ENCODE assay signal across 8 cellular contexts in the genomic region with DNA sequence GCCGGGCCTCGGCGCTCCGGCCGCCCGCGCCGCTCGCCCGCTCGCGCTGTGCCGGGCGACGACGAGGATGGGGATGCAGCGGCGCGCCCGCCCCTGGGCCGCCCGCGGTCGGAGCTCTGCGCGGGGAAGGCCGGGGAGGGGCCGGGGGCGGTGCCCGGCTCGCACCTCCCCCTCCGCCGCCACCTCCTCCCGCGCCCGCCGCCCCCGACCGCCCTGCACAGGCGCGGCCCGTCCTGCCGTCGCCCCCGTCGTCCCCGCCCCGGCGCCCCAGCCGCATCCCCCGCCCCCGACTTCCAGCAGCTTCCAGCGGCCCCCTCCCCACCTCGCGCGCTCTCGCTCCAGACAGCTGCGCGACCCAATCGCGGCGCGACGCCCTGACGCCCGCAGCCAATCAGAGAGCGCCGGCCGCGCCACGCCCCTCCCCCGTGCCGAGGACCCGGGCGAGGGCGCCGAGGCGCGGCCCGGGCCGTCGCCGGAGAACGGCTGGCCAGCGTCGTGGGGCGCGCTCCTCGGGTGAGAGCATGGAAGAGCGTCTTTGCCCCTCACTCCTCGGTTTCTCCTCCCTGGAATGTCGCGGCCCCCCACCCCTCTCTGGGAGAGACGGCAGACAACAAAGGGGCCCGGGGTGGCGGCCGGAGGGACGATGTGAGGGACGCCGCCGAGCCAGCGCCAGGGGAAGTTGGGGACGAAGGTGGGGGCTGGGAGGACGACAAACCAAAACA. TPM values are rescaled to one million over a fixed set of nuclear protein-coding genes. Genes with fewer than 3 reads are reported as not detected.
A peak's percentile ranks its signal among the peaks of the same experiment; 100 is the strongest.
DNase-seq lines count a peak whose midpoint lies in the region; ATAC-seq and TF ChIP-seq lines count a peak whose summit lies in the region.

A gene with protein sequence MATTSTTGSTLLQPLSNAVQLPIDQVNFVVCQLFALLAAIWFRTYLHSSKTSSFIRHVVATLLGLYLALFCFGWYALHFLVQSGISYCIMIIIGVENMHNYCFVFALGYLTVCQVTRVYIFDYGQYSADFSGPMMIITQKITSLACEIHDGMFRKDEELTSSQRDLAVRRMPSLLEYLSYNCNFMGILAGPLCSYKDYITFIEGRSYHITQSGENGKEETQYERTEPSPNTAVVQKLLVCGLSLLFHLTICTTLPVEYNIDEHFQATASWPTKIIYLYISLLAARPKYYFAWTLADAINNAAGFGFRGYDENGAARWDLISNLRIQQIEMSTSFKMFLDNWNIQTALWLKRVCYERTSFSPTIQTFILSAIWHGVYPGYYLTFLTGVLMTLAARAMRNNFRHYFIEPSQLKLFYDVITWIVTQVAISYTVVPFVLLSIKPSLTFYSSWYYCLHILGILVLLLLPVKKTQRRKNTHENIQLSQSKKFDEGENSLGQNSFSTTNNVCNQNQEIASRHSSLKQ (minus strand): TSS at position 69 of the 722 bp plus-strand sequence. CDS start 70 bp downstream, outside the sequence.

- TF ChIP-seq CTCF in GM12864 (IDR thresholded peaks at IDR 0.05; ENCODE audit: low read depth, low read length, missing control alignments), result no peak
- no peak for TF ChIP-seq CTCF in right atrium auricular region (IDR thresholded peaks at IDR 0.05)
- no peak for TF ChIP-seq CTCF in psoas muscle (IDR thresholded peaks at IDR 0.05)

- intact Hi-C loops in psoas muscle (cut with DNase I), result no loop called here

- H3K36me3 ChIP-seq in right atrium auricular region, result no peaks in the 10 kb centered on the region
- H3K36me3 ChIP-seq in psoas muscle (ENCODE audit: insufficient read depth in 1 of 2, low read depth in 1 of 2), result no peaks in the 10 kb centered on the region
- H3K36me3 ChIP-seq in urinary bladder (ENCODE audit: insufficient read depth), result no peaks in the 10 kb centered on the region

- WGBS in psoas muscle, 3 donors, result 0 to 1% (median 1%) methylated on average over 40 to 104 of the region's 104 CpGs
- WGBS in urinary bladder, result 1% methylated on average over 86 of the region's 104 CpGs

- H3K27me3 ChIP-seq in right atrium auricular region (no peaks in the 10 kb centered on the region), psoas muscle (ENCODE audit: insufficient read depth in 3 of 3, low read length in 2 of 3) (no peaks in the 10 kb centered on the region)

- H3K4me3 ChIP-seq in GM12864 (ENCODE audit: low read depth, low read length), result peak within 1 kb of the TSS; percentile 40
- peak within 1 kb of the TSS; percentile 38 to 71 for H3K4me3 ChIP-seq in right atrium auricular region
- peak within 1 kb of the TSS; percentile 73 for H3K4me3 ChIP-seq in psoas muscle
- peak within 1 kb of the TSS; percentile 78 for H3K4me3 ChIP-seq in urinary bladder (ENCODE audit: low read depth, low read length)

- H3K4me1 ChIP-seq in right atrium auricular region (peaks cover 0 to 14% of the 10 kb centered on the region in 2 donors), psoas muscle (no peaks in the 10 kb centered on the region), urinary bladder (ENCODE audit: insufficient read depth) (no peaks in the 10 kb centered on the region)

- H3K9me3 ChIP-seq in right atrium auricular region, result no peaks in the 10 kb centered on the region
- no peaks in the 10 kb centered on the region for H3K9me3 ChIP-seq in psoas muscle

- peak; percentile 76 for ATAC-seq in HG02623 (IDR thresholded peaks at IDR 0.05; ENCODE audit: unreplicated experiment)
- peak; percentile 94 to 98 (median 96) for ATAC-seq in psoas muscle

- DNase-seq in GM12864 (ENCODE audit: low read depth) (no peak), NCI-H1417 (lab: John Stamatoyannopoulos, UW) (peak; percentile 96 to 98 (median 97)), T-helper 2 cell (peak; percentile 52 to 91 (median 62)), anterior cingulate cortex (lab: John Stamatoyannopoulos, UW) (peak; percentile 20 to 95 (median 88)), right atrium auricular region (ENCODE audit: low spot score) (peak; percentile 78), psoas muscle (peak; percentile 83 to 88)

- peak within 1 kb of the TSS; percentile 49 to 77 for H3K27ac ChIP-seq in right atrium auricular region
- peak within 1 kb of the TSS; percentile 31 for H3K27ac ChIP-seq in psoas muscle
- peak within 1 kb of the TSS; percentile 95 for H3K27ac ChIP-seq in urinary bladder (ENCODE audit: low read depth)

RNA-seq across cellular contexts. Expression of the gene that starts here (rescaled TPM):
- 1 to 10 TPM; 5.2 to 5.8 TPM for total RNA-seq in right atrium auricular region
- total RNA-seq in psoas muscle, result 1 to 10 TPM in 3 of 4 donors, under 1 TPM in 1; 0.76 to 3.5 (median 2.3) TPM
- under 1 TPM; 0.11 to 0.83 (median 0.31) TPM for polyA plus RNA-seq in psoas muscle
- 58.4 TPM for total RNA-seq in urinary bladder
- 9.4 TPM for polyA plus RNA-seq in urinary bladder

Comparison
In these comparisons a context has a peak if more than half of its experiments do, and no peak if none do; other contexts are left out.
1. H3K27ac ChIP-seq: peak in every context shown above with its lines; median percentile 95 in urinary bladder; 63 in right atrium auricular region; 31 in psoas muscle.